ENCODE assay signal across 23 cellular contexts in genomic region chr16:69453936-69454335, GRCh38.
"Had no signal": no experiment of that assay in that cellular context is flagged by ENCODE, and none has a peak within 500 bp of the region (broad histone marks: within the 10 kb centered on the region; RNA-seq: fewer than 3 reads in every experiment).

No MANE protein-coding gene starts in this region.

- H3K27ac Mint-ChIP-seq: activated naive CD4-positive, alpha-beta T cell treated with anti-CD3 and anti-CD28 coated beads, Interleukin-2, amount 10 ng/mL, durations not matched to agents 7 days and 5 days; dendritic cell treated with granulocyte-macrophage colony-stimulating factor and Interleukin-4, amounts not matched to agents 40 ng/mL and 50 ng/mL, for 4 days had no signal

- ATAC-seq: body of pancreas; heart right ventricle; left lobe of liver; lower lobe of right lung; naive thymus-derived CD8-positive, alpha-beta T cell; pancreas; psoas muscle; right cardiac atrium; stimulated activated naive CD8-positive, alpha-beta T cell treated with anti-CD3 and anti-CD28 coated beads, Interleukin-15, Interleukin-2, amounts not matched to agents 100 U/mL and 50 U/mL, for 24 hours; upper lobe of right lung had no signal

- H3K4me3 Mint-ChIP-seq: activated naive CD4-positive, alpha-beta T cell treated with anti-CD3 and anti-CD28 coated beads, Interleukin-2, amount 10 ng/mL, durations not matched to agents 7 days and 5 days; dendritic cell treated with granulocyte-macrophage colony-stimulating factor and Interleukin-4, amounts not matched to agents 40 ng/mL and 50 ng/mL, for 4 days; naive thymus-derived CD8-positive, alpha-beta T cell had no signal

- H3K9me3 Mint-ChIP-seq: activated naive CD4-positive, alpha-beta T cell treated with anti-CD3 and anti-CD28 coated beads, Interleukin-2, amount 10 ng/mL, durations not matched to agents 7 days and 5 days; dendritic cell treated with granulocyte-macrophage colony-stimulating factor and Interleukin-4, amounts not matched to agents 40 ng/mL and 50 ng/mL, for 4 days; naive thymus-derived CD8-positive, alpha-beta T cell had no signal

- DNase-seq: activated CD4-positive, alpha-beta T cell treated with anti-CD3 and anti-CD28 coated beads, Interleukin-2, amount 50 U/mL, for 1 hour; activated CD4-positive, CD25-positive, alpha-beta regulatory T cell treated with anti-CD3 and anti-CD28 coated beads, Interleukin-2, amount 50 U/mL, for 72 hours; activated CD8-positive, alpha-beta memory T cell treated with anti-CD3 and anti-CD28 coated beads, Interleukin-2, amount 50 U/mL, for 48 hours; activated effector memory CD4-positive, alpha-beta T cell treated with anti-CD3 and anti-CD28 coated beads, Interleukin-2, amount 50 U/mL, for 16 hours; activated naive CD4-positive, alpha-beta T cell treated with anti-CD3 and anti-CD28 coated beads, Interleukin-2, amount 10 ng/mL, durations not matched to agents 7 days and 5 days; activated T-cell treated with anti-CD3 and anti-CD28 coated beads, Interleukin-2, amount 50 U/mL, for 48 hours; anterior cingulate cortex; body of pancreas; effector CD4-positive, alpha-beta T cell; erythroblast; foreskin fibroblast; heart right ventricle; lower lobe of right lung; naive thymus-derived CD8-positive, alpha-beta T cell; pancreas; psoas muscle; right cardiac atrium; stimulated activated CD4-positive, alpha-beta T cell treated with anti-CD3 and anti-CD28 coated beads, Interleukin-4, amount 100 ng/mL, for 24 hours; stimulated activated naive CD8-positive, alpha-beta T cell treated with anti-CD3 and anti-CD28 coated beads, Interleukin-15, Interleukin-2, amounts not matched to agents 100 U/mL and 50 U/mL, for 24 hours; upper lobe of right lung; WERI-Rb-1 had no signal

- H3K27me3 Mint-ChIP-seq: activated naive CD4-positive, alpha-beta T cell treated with anti-CD3 and anti-CD28 coated beads, Interleukin-2, amount 10 ng/mL, durations not matched to agents 7 days and 5 days; naive thymus-derived CD8-positive, alpha-beta T cell had no signal
